ENCODE assay signal across 7 cellular contexts in the genomic region with DNA sequence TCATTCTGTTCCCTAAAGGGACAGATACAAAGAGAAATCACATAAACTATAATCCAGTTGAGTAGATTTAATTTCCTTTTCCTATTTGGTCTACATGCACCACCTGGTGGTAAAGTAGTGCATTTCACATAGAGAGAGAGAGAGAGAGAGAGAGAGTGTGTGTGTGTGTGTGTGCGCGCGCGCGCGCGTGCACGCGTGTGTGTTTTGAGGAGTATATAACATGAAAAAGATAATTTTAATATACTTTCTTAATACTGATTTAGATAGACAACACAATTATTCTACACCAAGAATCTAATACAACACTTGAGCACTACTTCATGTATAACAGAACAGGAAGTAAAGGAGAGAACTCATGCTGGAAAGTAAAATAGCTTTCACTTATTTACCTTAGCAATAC. TPM values are rescaled to one million over a fixed set of nuclear protein-coding genes. Genes with fewer than 3 reads are reported as not detected.
DNase-seq lines count a peak whose midpoint lies in the region; ATAC-seq and TF ChIP-seq lines count a peak whose summit lies in the region.

No MANE protein-coding gene starts in this region.

- no peak overlapping the region for H3K27ac ChIP-seq in brain microvascular endothelial cell

- TF ChIP-seq CTCF in brain microvascular endothelial cell (IDR thresholded peaks at IDR 0.05; ENCODE audit: low read depth, low read length, missing control alignments): peak; percentile 72

- DNase-seq in GM04504 (ENCODE audit: low read depth) (peak; percentile 44), RPMI7951 (ENCODE audit: low read depth) (peak; percentile 75), brain microvascular endothelial cell (peak; percentile 38), iris pigment epithelial cell (ENCODE audit: low read depth) (peak; percentile 66)
- DNase-seq in stimulated activated CD4-positive, alpha-beta T cell treated with anti-CD3 and anti-CD28 coated beads, Interleukin-15, amount 100 ng/mL, for 24 hours: peak; percentile 37

- H3K4me3 ChIP-seq in brain microvascular endothelial cell (ENCODE audit: low read depth, low read length): no peak overlapping the region

- in situ Hi-C loops in brain microvascular endothelial cell (cut with HindIII; ENCODE audit: low pct_ligation_motif_present, low sequenced_read_pairs): no loop called here

- H3K27me3 ChIP-seq in brain microvascular endothelial cell (replicated peaks): no peaks in the 10 kb centered on the region

- ATAC-seq in HG03432 (IDR thresholded peaks at IDR 0.05; ENCODE audit: unreplicated experiment) (peak; percentile 55), HG03342 (IDR thresholded peaks at IDR 0.05; ENCODE audit: unreplicated experiment) (no peak)

- H3K36me3 ChIP-seq in brain microvascular endothelial cell (replicated peaks): no peaks in the 10 kb centered on the region

RNA-seq across cellular contexts. Expression of gene FGF7, which starts 1.1 kb away (rescaled TPM):
- 2.0 and 3.2 TPM in 2 replicates for total RNA-seq in RPMI7951 (2014; rRNA removed; shearing (Covaris generic))
